Comparison of ENCODE assay signal across 1 cellular context in genomic region chr1:150273310-150273709, GRCh38.
TF ChIP-seq lines count a peak whose summit lies in the region.

No MANE protein-coding gene starts in this region.

TF ChIP-seq in WTC11, 78 proteins besides CTCF, POLR2A, EP300 and RAD21 (continued from another document):
- TF ChIP-seq, protein P1, sequence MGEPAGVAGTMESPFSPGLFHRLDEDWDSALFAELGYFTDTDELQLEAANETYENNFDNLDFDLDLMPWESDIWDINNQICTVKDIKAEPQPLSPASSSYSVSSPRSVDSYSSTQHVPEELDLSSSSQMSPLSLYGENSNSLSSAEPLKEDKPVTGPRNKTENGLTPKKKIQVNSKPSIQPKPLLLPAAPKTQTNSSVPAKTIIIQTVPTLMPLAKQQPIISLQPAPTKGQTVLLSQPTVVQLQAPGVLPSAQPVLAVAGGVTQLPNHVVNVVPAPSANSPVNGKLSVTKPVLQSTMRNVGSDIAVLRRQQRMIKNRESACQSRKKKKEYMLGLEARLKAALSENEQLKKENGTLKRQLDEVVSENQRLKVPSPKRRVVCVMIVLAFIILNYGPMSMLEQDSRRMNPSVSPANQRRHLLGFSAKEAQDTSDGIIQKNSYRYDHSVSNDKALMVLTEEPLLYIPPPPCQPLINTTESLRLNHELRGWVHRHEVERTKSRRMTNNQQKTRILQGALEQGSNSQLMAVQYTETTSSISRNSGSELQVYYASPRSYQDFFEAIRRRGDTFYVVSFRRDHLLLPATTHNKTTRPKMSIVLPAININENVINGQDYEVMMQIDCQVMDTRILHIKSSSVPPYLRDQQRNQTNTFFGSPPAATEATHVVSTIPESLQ (CRISPR knock-in tag; IDR thresholded peaks at IDR 0.05), result no peak
- TF ChIP-seq, protein P2, sequence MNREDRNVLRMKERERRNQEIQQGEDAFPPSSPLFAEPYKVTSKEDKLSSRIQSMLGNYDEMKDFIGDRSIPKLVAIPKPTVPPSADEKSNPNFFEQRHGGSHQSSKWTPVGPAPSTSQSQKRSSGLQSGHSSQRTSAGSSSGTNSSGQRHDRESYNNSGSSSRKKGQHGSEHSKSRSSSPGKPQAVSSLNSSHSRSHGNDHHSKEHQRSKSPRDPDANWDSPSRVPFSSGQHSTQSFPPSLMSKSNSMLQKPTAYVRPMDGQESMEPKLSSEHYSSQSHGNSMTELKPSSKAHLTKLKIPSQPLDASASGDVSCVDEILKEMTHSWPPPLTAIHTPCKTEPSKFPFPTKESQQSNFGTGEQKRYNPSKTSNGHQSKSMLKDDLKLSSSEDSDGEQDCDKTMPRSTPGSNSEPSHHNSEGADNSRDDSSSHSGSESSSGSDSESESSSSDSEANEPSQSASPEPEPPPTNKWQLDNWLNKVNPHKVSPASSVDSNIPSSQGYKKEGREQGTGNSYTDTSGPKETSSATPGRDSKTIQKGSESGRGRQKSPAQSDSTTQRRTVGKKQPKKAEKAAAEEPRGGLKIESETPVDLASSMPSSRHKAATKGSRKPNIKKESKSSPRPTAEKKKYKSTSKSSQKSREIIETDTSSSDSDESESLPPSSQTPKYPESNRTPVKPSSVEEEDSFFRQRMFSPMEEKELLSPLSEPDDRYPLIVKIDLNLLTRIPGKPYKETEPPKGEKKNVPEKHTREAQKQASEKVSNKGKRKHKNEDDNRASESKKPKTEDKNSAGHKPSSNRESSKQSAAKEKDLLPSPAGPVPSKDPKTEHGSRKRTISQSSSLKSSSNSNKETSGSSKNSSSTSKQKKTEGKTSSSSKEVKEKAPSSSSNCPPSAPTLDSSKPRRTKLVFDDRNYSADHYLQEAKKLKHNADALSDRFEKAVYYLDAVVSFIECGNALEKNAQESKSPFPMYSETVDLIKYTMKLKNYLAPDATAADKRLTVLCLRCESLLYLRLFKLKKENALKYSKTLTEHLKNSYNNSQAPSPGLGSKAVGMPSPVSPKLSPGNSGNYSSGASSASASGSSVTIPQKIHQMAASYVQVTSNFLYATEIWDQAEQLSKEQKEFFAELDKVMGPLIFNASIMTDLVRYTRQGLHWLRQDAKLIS (CRISPR knock-in tag; IDR thresholded peaks at IDR 0.05; ENCODE audit: borderline replicate concordance), result no peak
- no peak for TF ChIP-seq ZNF423 (CRISPR knock-in tag; IDR thresholded peaks at IDR 0.05)
- no peak for TF ChIP-seq ZMAT4 (CRISPR knock-in tag; IDR thresholded peaks at IDR 0.05)
- no peak for TF ChIP-seq GTF2I (CRISPR knock-in tag; conservative IDR thresholded peaks at IDR 0.05)
- TF ChIP-seq HMGXB4 (CRISPR knock-in tag; IDR thresholded peaks at IDR 0.05), result no peak
- TF ChIP-seq ELF4 (CRISPR knock-in tag; IDR thresholded peaks at IDR 0.05; ENCODE audit: low read depth), result no peak
- no peak for TF ChIP-seq ETV6 (CRISPR knock-in tag; IDR thresholded peaks at IDR 0.05)
- TF ChIP-seq MXD4 (CRISPR knock-in tag; IDR thresholded peaks at IDR 0.05; ENCODE audit: borderline replicate concordance), result no peak
- no peak for TF ChIP-seq GRHL2 (CRISPR knock-in tag; IDR thresholded peaks at IDR 0.05; ENCODE audit: insufficient replicate concordance, severe bottlenecking)
- TF ChIP-seq, protein P3, sequence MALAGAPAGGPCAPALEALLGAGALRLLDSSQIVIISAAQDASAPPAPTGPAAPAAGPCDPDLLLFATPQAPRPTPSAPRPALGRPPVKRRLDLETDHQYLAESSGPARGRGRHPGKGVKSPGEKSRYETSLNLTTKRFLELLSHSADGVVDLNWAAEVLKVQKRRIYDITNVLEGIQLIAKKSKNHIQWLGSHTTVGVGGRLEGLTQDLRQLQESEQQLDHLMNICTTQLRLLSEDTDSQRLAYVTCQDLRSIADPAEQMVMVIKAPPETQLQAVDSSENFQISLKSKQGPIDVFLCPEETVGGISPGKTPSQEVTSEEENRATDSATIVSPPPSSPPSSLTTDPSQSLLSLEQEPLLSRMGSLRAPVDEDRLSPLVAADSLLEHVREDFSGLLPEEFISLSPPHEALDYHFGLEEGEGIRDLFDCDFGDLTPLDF (CRISPR knock-in tag; IDR thresholded peaks at IDR 0.05), result no peak
- TF ChIP-seq NR2C2 (CRISPR knock-in tag; IDR thresholded peaks at IDR 0.05), result no peak
- TF ChIP-seq RELA (CRISPR knock-in tag; IDR thresholded peaks at IDR 0.05; ENCODE audit: borderline replicate concordance), result no peak
- no peak for TF ChIP-seq EMX1 (CRISPR knock-in tag; IDR thresholded peaks at IDR 0.05)
- no peak for TF ChIP-seq ZNF232 (CRISPR knock-in tag; IDR thresholded peaks at IDR 0.05)
